Comparison of ENCODE assay signal across 10 cellular contexts in genomic region chr22:49788492-49788891, GRCh38. TPM values are rescaled to one million over a fixed set of nuclear protein-coding genes. Genes with fewer than 3 reads are reported as not detected.
DNase-seq lines count a peak whose midpoint lies in the region; ATAC-seq and TF ChIP-seq lines count a peak whose summit lies in the region.
"Had no signal": no experiment of that assay in that cellular context is flagged by ENCODE, and none has a peak within 500 bp of the region (broad histone marks: within the 10 kb centered on the region; RNA-seq: fewer than 3 reads in every experiment).

No MANE protein-coding gene starts in this region.

- TF ChIP-seq CTCF in RWPE1 (conservative IDR thresholded peaks at IDR 0.05; ENCODE audit: low read depth) (no peak), esophagus muscularis mucosa (IDR thresholded peaks at IDR 0.05) (no peak)

- intact Hi-C loops in esophagus muscularis mucosa (cut with DNase I), result no loop called here

- peak overlapping the region; percentile 15 to 86 (median 80) for H3K4me3 Mint-ChIP-seq in naive thymus-derived CD8-positive, alpha-beta T cell

- peaks cover 28 to 82% (median 73%) of the 10 kb centered on the region in 4 donors for H3K36me3 ChIP-seq in esophagus muscularis mucosa

- POLR2A ChIA-PET in RWPE1 (lab: Yijun Ruan, JAX; ENCODE audit: low non-redundant PET), result no interaction called here
- POLR2A ChIA-PET in naive thymus-derived CD8-positive, alpha-beta T cell (lab: Charles Lee), result interaction anchor here (1.0 to 1.3 kb wide), 3 partner anchors 38 to 104 kb away, joined by 3 to 14 read pairs (median 7); no protein-coding TSS in a partner anchor

- no peak for TF ChIP-seq EP300 in esophagus muscularis mucosa (IDR thresholded peaks at IDR 0.05)

- H3K27ac Mint-ChIP-seq in naive thymus-derived CD8-positive, alpha-beta T cell, result peak overlapping the region; percentile 72 to 96 (median 92)

- ATAC-seq in naive thymus-derived CD8-positive, alpha-beta T cell, result peak in 1 of 2 donors; percentile 19
- no peak for ATAC-seq in HG03439 (IDR thresholded peaks at IDR 0.05; ENCODE audit: unreplicated experiment)
- ATAC-seq in GM18519 (IDR thresholded peaks at IDR 0.05; ENCODE audit: low FRiP score, unreplicated experiment), result no peak

- TF ChIP-seq POLR2A in esophagus muscularis mucosa (IDR thresholded peaks at IDR 0.05; ENCODE audit: low read depth), result no peak

- no peaks in the 10 kb centered on the region for H3K9me3 Mint-ChIP-seq in naive thymus-derived CD8-positive, alpha-beta T cell

- H3K27ac ChIP-seq in RWPE1 (peak overlapping the region; percentile 70), esophagus muscularis mucosa (replicated peaks in 1 of 4) (peak overlapping the region; percentile 34 to 73 (median 68))
- H3K27ac ChIP-seq: cardiac muscle cell had no signal

- CTCF ChIA-PET in RWPE1 (lab: Yijun Ruan, JAX), result no interaction called here

- DNase-seq in AG08396 (ENCODE audit: low spot score), result peak; percentile 71
- no peak for DNase-seq in RWPE1 (ENCODE audit: low spot score)
- no peak for DNase-seq in esophagus muscularis mucosa (ENCODE audit: extremely low spot score)
- DNase-seq in naive thymus-derived CD8-positive, alpha-beta T cell, result peak in 1 of 10 donors; percentile 43
- DNase-seq in cortex of kidney (lab: John Stamatoyannopoulos, UW), result no peak
- no peak for DNase-seq in D341Med (ENCODE audit: low spot score)
- DNase-seq: kidney glomerular epithelial cell had no signal

- peaks cover 0 to 65% (median 16%) of the 10 kb centered on the region in 3 donors for H3K36me3 Mint-ChIP-seq in naive thymus-derived CD8-positive, alpha-beta T cell

- H3K27me3 Mint-ChIP-seq in naive thymus-derived CD8-positive, alpha-beta T cell, result no peaks in the 10 kb centered on the region

- no peaks in the 10 kb centered on the region for H3K9me3 ChIP-seq in esophagus muscularis mucosa

- no peaks in the 10 kb centered on the region for H3K27me3 ChIP-seq in esophagus muscularis mucosa
- H3K27me3 ChIP-seq: cardiac muscle cell had no signal

- H3K4me3 ChIP-seq in esophagus muscularis mucosa, result no peak overlapping the region
- H3K4me3 ChIP-seq: cardiac muscle cell had no signal

- peaks cover 27 to 66% (median 44%) of the 10 kb centered on the region in 4 donors for H3K4me1 Mint-ChIP-seq in naive thymus-derived CD8-positive, alpha-beta T cell

- WGBS in esophagus muscularis mucosa, result 28% methylated on average over 11 of the region's 11 CpGs

- H3K4me1 ChIP-seq in esophagus muscularis mucosa, result peaks cover 67 to 97% (median 85%) of the 10 kb centered on the region in 4 donors

RNA-seq across cellular contexts. Expression of gene BRD1, which starts 39.2 kb away (rescaled TPM):
- 10 to 100 TPM; 36.5 to 54.1 (median 51.4) TPM for total RNA-seq in esophagus muscularis mucosa
- 10 to 100 TPM; 80.9 to 86.8 TPM for total RNA-seq in naive thymus-derived CD8-positive, alpha-beta T cell
- 1 to 10 TPM; 1.9 to 3.7 (median 2.2) TPM for polyA plus RNA-seq in naive thymus-derived CD8-positive, alpha-beta T cell
